Comparison of ENCODE assay signal across 1 cellular context in the genomic region with DNA sequence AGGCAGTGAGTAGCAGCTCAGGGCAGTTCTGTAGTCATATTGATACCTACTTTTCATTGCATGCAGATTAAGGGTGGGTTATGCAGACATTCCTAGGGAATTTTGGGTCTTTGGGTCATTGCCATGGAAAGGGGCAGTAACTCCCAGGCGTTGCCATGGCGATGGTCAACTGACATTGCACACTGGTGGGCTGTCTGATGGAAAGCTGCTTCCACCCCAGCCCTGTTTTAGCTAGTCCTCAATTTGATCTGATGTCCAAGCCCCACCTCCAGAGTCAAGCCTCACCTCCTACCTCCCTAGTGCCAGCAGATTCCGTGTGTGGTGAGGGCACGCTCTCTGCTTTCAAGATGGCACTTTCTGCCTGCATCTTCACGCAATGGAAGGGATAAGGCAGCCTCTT.
TF ChIP-seq lines count a peak whose summit lies in the region.

No MANE protein-coding gene starts in this region.

TF ChIP-seq in H1, 55 proteins besides CTCF, POLR2A, EP300 and RAD21 (continued from another document):
- TF ChIP-seq RNF2 (IDR thresholded peaks at IDR 0.05; ENCODE audit: borderline replicate concordance, low read depth, low read length, missing control alignments, poor library complexity, severe bottlenecking), result no peak
- TF ChIP-seq JUN (IDR thresholded peaks at IDR 0.05; ENCODE audit: low read depth, low read length), result no peak
- TF ChIP-seq MAFK (IDR thresholded peaks at IDR 0.05; ENCODE audit: low read depth, low read length), result no peak
- no peak for TF ChIP-seq TAF1 (IDR thresholded peaks at IDR 0.05; ENCODE audit: low read depth, low read length)
